ENCODE assay signal across 11 cellular contexts in the genomic region with DNA sequence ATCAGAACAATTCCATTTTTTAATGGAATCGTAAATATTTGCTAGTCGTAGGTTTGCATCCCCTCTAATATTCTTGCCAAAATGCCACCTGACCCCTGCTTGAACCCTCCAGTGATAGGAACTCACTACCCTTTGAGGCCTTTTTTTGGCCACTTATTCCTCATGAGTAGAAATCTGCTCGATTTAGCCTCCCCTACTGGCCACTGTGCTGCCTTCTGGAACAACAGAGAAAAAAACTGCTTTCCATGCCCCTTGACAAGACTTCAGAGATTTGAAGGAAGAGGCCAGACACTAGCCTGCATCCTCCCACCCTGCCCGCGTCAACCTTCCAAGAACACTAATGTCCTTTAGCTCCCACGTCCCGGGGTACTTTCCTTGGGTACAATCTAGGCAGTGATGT. TPM values are rescaled to one million over a fixed set of nuclear protein-coding genes. Genes with fewer than 3 reads are reported as not detected.
DNase-seq lines count a peak whose midpoint lies in the region; ATAC-seq and TF ChIP-seq lines count a peak whose summit lies in the region.
"Had no signal": no experiment of that assay in that cellular context is flagged by ENCODE, and none has a peak within 500 bp of the region (broad histone marks: within the 10 kb centered on the region; RNA-seq: fewer than 3 reads in every experiment).

No MANE protein-coding gene starts in this region.

- H3K27ac Mint-ChIP-seq in activated CD8-positive, alpha-beta T cell treated with anti-CD3 and anti-CD28 coated beads, Interleukin-2, amount 10 ng/mL, durations not matched to agents 7 days and 5 days: peak overlapping the region; percentile 91

- no peaks in the 10 kb centered on the region for H3K9me3 ChIP-seq in thyroid gland

- no peak overlapping the region for H3K27ac ChIP-seq in thyroid gland

- DNase-seq in AG09309 (ENCODE audit: low read depth) (no peak), kidney epithelial cell (ENCODE audit: low read depth) (no peak), thyroid gland (no peak), NCI-H2196 treated with DMSO at 0.1 percent for 48 hours (lab: John Stamatoyannopoulos, UW; ENCODE audit: unreplicated experiment) (no peak)
- no peak for DNase-seq in activated CD8-positive, alpha-beta T cell treated with anti-CD3 and anti-CD28 coated beads, Interleukin-2, amount 10 ng/mL, durations not matched to agents 7 days and 5 days
- DNase-seq: DMS53, foreskin melanocyte, NCI-H524 treated with DMSO at 0.1 percent for 48 hours had no signal

- intact Hi-C loops in thyroid gland (cut with DNase I): no loop called here

- H3K4me3 ChIP-seq in AG09309 (ENCODE audit: control insufficient read depth, low read depth, low read length): no peak overlapping the region
- H3K4me3 ChIP-seq in kidney epithelial cell (ENCODE audit: low read depth, low read length): no peak overlapping the region
- H3K4me3 ChIP-seq in thyroid gland (replicated peaks in 1 of 3): no peak overlapping the region

- POLR2A ChIA-PET in activated CD8-positive, alpha-beta T cell treated with anti-CD3 and anti-CD28 coated beads, Interleukin-2, amount 10 ng/mL, durations not matched to agents 7 days and 5 days (lab: Charles Lee): interaction anchor here (0.9 kb wide), 1 partner anchor 8 kb away, joined by 3 read pairs; no protein-coding TSS in a partner anchor

- ATAC-seq in activated CD8-positive, alpha-beta T cell treated with anti-CD3 and anti-CD28 coated beads, Interleukin-2, amount 10 ng/mL, durations not matched to agents 7 days and 5 days: no peak
- ATAC-seq in HG03045 (IDR thresholded peaks at IDR 0.05; ENCODE audit: unreplicated experiment): no peak
- ATAC-seq in HG03280 (IDR thresholded peaks at IDR 0.05; ENCODE audit: unreplicated experiment): no peak

- no peaks in the 10 kb centered on the region for H3K27me3 Mint-ChIP-seq in activated CD8-positive, alpha-beta T cell treated with anti-CD3 and anti-CD28 coated beads, Interleukin-2, amount 10 ng/mL, durations not matched to agents 7 days and 5 days (ENCODE audit: low read depth)

- H3K4me1 Mint-ChIP-seq in activated CD8-positive, alpha-beta T cell treated with anti-CD3 and anti-CD28 coated beads, Interleukin-2, amount 10 ng/mL, durations not matched to agents 7 days and 5 days (ENCODE audit: low read depth): peaks cover 85% of the 10 kb centered on the region

- peak; percentile 20 for TF ChIP-seq CTCF in AG09309 (IDR thresholded peaks at IDR 0.05; ENCODE audit: control insufficient read depth, insufficient read depth, low read depth, low read length, missing control alignments)
- TF ChIP-seq CTCF in GM12872 (IDR thresholded peaks at IDR 0.05; ENCODE audit: insufficient read depth, low read depth, low read length): peak; percentile 37; the same call in 2 of the 3 replicates
- peak; percentile 17 for TF ChIP-seq CTCF in kidney epithelial cell (IDR thresholded peaks at IDR 0.05; ENCODE audit: insufficient read depth, low read length, poor library complexity, severe bottlenecking)
- TF ChIP-seq CTCF in thyroid gland (IDR thresholded peaks at IDR 0.05): no peak

- 78% methylated on average over 7 of the region's 7 CpGs for WGBS in thyroid gland, 2 donors

- no peak for TF ChIP-seq POLR2A in thyroid gland (IDR thresholded peaks at IDR 0.05)

- no peaks in the 10 kb centered on the region for H3K36me3 ChIP-seq in kidney epithelial cell (ENCODE audit: control insufficient read depth, insufficient read depth, low read length)
- H3K36me3 ChIP-seq in thyroid gland: no peaks in the 10 kb centered on the region

- CTCF ChIA-PET in activated CD8-positive, alpha-beta T cell treated with anti-CD3 and anti-CD28 coated beads, Interleukin-2, amount 10 ng/mL, durations not matched to agents 7 days and 5 days (lab: Charles Lee): interaction anchor here (1.2 to 11.9 kb wide), 2 partner anchors 8 to 19 kb away, joined by 3 to 133 read pairs; no protein-coding TSS in a partner anchor

- H3K9me3 Mint-ChIP-seq in activated CD8-positive, alpha-beta T cell treated with anti-CD3 and anti-CD28 coated beads, Interleukin-2, amount 10 ng/mL, durations not matched to agents 7 days and 5 days (ENCODE audit: insufficient read depth): no peaks in the 10 kb centered on the region

- H3K4me1 ChIP-seq in thyroid gland: peaks cover 6 to 10% of the 10 kb centered on the region in 2 donors

- H3K36me3 Mint-ChIP-seq in activated CD8-positive, alpha-beta T cell treated with anti-CD3 and anti-CD28 coated beads, Interleukin-2, amount 10 ng/mL, durations not matched to agents 7 days and 5 days (ENCODE audit: low read depth): peaks cover 85% of the 10 kb centered on the region

- H3K27me3 ChIP-seq in kidney epithelial cell (ENCODE audit: control insufficient read depth, insufficient read depth, low read length): no peaks in the 10 kb centered on the region
- no peaks in the 10 kb centered on the region for H3K27me3 ChIP-seq in thyroid gland

- peak overlapping the region; percentile 38 for H3K4me3 Mint-ChIP-seq in activated CD8-positive, alpha-beta T cell treated with anti-CD3 and anti-CD28 coated beads, Interleukin-2, amount 10 ng/mL, durations not matched to agents 7 days and 5 days

RNA-seq across cellular contexts. Expression of gene CCDC69, which starts 4.1 kb away (rescaled TPM):
- 10 to 100 TPM; 87.6 to 92.7 TPM for total RNA-seq in activated CD8-positive, alpha-beta T cell treated with anti-CD3 and anti-CD28 coated beads, Interleukin-2, amount 10 ng/mL, durations not matched to agents 7 days and 5 days
- total RNA-seq in kidney epithelial cell: 3.1 and 4.4 TPM in 2 replicates
- total RNA-seq in thyroid gland: 10 to 100 TPM; 13.5 to 51.6 (median 18.3) TPM

RNA-seq across cellular contexts. Expression of gene GM2A, which starts 33.2 kb away (rescaled TPM):
- total RNA-seq in activated CD8-positive, alpha-beta T cell treated with anti-CD3 and anti-CD28 coated beads, Interleukin-2, amount 10 ng/mL, durations not matched to agents 7 days and 5 days: 10 to 100 TPM; 19.5 to 19.6 TPM
- total RNA-seq in kidney epithelial cell: 19.0 and 24.6 TPM in 2 replicates
- 10 to 100 TPM; 15.4 to 23.8 (median 18.8) TPM for total RNA-seq in thyroid gland

Comparison
In these comparisons a context has a peak if more than half of its experiments do, and no peak if none do; other contexts are left out.
1. CTCF ChIP-seq: peak in AG09309 (single experiment), GM12872 (single experiment) and kidney epithelial cell (single experiment); none in thyroid gland (0 of 6).